1 cellular context compared by ENCODE assay signal in genomic region chr4:37623940-37624339, GRCh38.
TF ChIP-seq lines count a peak whose summit lies in the region.

No MANE protein-coding gene starts in this region.

TF ChIP-seq in K562, 482 proteins besides CTCF, POLR2A, EP300 and RAD21 (continued from another document):
- TF ChIP-seq TCFL5 (CRISPR knock-in tag; conservative IDR thresholded peaks at IDR 0.05) (no peak), TCF7L2 (IDR thresholded peaks at IDR 0.05; ENCODE audit: low read depth, low read length) (no peak), E4F1 (CRISPR knock-in tag; IDR thresholded peaks at IDR 0.05; ENCODE audit: borderline replicate concordance) (no peak), RFX5 (IDR thresholded peaks at IDR 0.05; ENCODE audit: low read depth, low read length) (no peak), CEBPG (CRISPR knock-in tag; IDR thresholded peaks at IDR 0.05) (no peak), CEBPG (tag; conservative IDR thresholded peaks at IDR 0.05 in 1 of 2, IDR thresholded peaks at IDR 0.05 in 1 of 2) (no peak), RREB1 (CRISPR knock-in tag; IDR thresholded peaks at IDR 0.05) (no peak), NR0B1 (IDR thresholded peaks at IDR 0.05; ENCODE audit: partially characterized antibody) (no peak)
